Comparison of ENCODE assay signal across 1 cellular context in the genomic region with DNA sequence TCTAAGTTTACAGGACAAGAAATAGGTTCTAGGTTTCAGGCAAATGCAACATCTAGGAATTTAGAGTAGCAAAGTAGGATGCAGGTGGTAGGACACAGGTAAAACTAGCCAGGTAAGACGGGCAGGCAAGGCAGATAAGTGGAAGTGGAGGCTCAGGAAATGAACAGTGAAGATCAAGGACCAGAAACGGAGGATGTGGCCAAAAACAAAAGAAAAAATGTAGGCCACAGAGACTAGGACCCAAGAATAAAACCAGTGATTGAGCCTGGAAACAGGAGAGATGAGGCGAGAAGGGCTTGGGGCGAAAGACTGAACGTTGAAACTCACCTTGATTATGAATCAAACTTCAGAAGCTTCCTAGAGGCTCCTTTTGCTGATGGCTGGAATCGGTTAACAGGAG.
TF ChIP-seq lines count a peak whose summit lies in the region.

No MANE protein-coding gene starts in this region.

TF ChIP-seq in WTC11, 78 proteins besides CTCF, POLR2A, EP300 and RAD21 (continued from another document):
- TF ChIP-seq, protein P1, sequence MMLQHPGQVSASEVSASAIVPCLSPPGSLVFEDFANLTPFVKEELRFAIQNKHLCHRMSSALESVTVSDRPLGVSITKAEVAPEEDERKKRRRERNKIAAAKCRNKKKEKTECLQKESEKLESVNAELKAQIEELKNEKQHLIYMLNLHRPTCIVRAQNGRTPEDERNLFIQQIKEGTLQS (CRISPR knock-in tag; conservative IDR thresholded peaks at IDR 0.05), result no peak
- TF ChIP-seq CREB1 (CRISPR knock-in tag; IDR thresholded peaks at IDR 0.05) (no peak), STAT6 (CRISPR knock-in tag; conservative IDR thresholded peaks at IDR 0.05; ENCODE audit: low read depth) (no peak), IRF1 (CRISPR knock-in tag; IDR thresholded peaks at IDR 0.05) (no peak), JUN (CRISPR knock-in tag; IDR thresholded peaks at IDR 0.05) (no peak), SMAD3 (CRISPR knock-in tag; IDR thresholded peaks at IDR 0.05; ENCODE audit: borderline replicate concordance) (no peak), ETV6 (CRISPR knock-in tag; IDR thresholded peaks at IDR 0.05) (no peak)
- TF ChIP-seq, protein P2, sequence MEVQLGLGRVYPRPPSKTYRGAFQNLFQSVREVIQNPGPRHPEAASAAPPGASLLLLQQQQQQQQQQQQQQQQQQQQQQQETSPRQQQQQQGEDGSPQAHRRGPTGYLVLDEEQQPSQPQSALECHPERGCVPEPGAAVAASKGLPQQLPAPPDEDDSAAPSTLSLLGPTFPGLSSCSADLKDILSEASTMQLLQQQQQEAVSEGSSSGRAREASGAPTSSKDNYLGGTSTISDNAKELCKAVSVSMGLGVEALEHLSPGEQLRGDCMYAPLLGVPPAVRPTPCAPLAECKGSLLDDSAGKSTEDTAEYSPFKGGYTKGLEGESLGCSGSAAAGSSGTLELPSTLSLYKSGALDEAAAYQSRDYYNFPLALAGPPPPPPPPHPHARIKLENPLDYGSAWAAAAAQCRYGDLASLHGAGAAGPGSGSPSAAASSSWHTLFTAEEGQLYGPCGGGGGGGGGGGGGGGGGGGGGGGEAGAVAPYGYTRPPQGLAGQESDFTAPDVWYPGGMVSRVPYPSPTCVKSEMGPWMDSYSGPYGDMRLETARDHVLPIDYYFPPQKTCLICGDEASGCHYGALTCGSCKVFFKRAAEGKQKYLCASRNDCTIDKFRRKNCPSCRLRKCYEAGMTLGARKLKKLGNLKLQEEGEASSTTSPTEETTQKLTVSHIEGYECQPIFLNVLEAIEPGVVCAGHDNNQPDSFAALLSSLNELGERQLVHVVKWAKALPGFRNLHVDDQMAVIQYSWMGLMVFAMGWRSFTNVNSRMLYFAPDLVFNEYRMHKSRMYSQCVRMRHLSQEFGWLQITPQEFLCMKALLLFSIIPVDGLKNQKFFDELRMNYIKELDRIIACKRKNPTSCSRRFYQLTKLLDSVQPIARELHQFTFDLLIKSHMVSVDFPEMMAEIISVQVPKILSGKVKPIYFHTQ (CRISPR knock-in tag; IDR thresholded peaks at IDR 0.05), result no peak
- TF ChIP-seq, protein P3, sequence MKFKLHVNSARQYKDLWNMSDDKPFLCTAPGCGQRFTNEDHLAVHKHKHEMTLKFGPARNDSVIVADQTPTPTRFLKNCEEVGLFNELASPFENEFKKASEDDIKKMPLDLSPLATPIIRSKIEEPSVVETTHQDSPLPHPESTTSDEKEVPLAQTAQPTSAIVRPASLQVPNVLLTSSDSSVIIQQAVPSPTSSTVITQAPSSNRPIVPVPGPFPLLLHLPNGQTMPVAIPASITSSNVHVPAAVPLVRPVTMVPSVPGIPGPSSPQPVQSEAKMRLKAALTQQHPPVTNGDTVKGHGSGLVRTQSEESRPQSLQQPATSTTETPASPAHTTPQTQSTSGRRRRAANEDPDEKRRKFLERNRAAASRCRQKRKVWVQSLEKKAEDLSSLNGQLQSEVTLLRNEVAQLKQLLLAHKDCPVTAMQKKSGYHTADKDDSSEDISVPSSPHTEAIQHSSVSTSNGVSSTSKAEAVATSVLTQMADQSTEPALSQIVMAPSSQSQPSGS (CRISPR knock-in tag; IDR thresholded peaks at IDR 0.05; ENCODE audit: borderline replicate concordance, low read depth), result no peak
- TF ChIP-seq, protein P4, sequence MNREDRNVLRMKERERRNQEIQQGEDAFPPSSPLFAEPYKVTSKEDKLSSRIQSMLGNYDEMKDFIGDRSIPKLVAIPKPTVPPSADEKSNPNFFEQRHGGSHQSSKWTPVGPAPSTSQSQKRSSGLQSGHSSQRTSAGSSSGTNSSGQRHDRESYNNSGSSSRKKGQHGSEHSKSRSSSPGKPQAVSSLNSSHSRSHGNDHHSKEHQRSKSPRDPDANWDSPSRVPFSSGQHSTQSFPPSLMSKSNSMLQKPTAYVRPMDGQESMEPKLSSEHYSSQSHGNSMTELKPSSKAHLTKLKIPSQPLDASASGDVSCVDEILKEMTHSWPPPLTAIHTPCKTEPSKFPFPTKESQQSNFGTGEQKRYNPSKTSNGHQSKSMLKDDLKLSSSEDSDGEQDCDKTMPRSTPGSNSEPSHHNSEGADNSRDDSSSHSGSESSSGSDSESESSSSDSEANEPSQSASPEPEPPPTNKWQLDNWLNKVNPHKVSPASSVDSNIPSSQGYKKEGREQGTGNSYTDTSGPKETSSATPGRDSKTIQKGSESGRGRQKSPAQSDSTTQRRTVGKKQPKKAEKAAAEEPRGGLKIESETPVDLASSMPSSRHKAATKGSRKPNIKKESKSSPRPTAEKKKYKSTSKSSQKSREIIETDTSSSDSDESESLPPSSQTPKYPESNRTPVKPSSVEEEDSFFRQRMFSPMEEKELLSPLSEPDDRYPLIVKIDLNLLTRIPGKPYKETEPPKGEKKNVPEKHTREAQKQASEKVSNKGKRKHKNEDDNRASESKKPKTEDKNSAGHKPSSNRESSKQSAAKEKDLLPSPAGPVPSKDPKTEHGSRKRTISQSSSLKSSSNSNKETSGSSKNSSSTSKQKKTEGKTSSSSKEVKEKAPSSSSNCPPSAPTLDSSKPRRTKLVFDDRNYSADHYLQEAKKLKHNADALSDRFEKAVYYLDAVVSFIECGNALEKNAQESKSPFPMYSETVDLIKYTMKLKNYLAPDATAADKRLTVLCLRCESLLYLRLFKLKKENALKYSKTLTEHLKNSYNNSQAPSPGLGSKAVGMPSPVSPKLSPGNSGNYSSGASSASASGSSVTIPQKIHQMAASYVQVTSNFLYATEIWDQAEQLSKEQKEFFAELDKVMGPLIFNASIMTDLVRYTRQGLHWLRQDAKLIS (CRISPR knock-in tag; IDR thresholded peaks at IDR 0.05; ENCODE audit: borderline replicate concordance), result no peak
